In the genomic region with DNA sequence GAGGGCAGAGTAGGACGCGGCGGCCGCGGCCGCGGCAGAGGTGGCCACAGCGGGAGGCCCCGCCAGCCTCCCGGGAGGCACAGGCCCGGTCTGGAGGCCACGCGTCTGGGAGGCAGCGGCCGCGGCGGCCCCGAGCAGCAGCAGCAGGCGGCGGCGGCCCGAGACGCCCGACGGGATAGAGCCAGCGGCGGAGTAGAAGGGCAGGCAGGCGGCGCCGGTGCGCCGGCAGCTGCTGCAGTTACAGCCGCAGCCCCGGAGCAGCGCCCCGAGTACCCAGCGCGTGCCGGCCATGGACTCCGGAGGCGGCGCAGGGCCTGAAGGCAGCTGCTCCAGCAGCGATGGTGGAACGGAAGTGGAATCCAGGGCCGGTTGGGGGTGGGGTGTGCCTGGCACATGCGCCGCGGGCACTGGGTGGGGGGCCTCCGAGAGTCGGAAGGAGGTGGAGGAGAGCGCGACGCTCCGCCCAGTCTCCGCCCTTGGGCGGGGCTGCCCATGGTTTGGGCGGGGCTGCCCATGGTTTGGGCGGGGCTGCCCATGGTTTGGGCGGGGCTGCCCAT, we compare ENCODE assay signal across 8 cellular contexts. TPM values are rescaled to one million over a fixed set of nuclear protein-coding genes. Genes with fewer than 3 reads are reported as not detected.
A peak's percentile ranks its signal among the peaks of the same experiment; 100 is the strongest.
DNase-seq lines count a peak whose midpoint lies in the region; ATAC-seq and TF ChIP-seq lines count a peak whose summit lies in the region.

A gene with protein sequence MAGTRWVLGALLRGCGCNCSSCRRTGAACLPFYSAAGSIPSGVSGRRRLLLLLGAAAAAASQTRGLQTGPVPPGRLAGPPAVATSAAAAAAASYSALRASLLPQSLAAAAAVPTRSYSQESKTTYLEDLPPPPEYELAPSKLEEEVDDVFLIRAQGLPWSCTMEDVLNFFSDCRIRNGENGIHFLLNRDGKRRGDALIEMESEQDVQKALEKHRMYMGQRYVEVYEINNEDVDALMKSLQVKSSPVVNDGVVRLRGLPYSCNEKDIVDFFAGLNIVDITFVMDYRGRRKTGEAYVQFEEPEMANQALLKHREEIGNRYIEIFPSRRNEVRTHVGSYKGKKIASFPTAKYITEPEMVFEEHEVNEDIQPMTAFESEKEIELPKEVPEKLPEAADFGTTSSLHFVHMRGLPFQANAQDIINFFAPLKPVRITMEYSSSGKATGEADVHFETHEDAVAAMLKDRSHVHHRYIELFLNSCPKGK (minus strand): TSS at position 354 of the 557 bp plus-strand sequence. CDS start 63 bp downstream, at position 291.

- no peaks in the 10 kb centered on the region for H3K27me3 Mint-ChIP-seq in T-helper 1 cell treated with Interleukin-12 subunit alpha and Interleukin-12 subunit beta and Interleukin-4 antibody, amounts not matched to agents 30 μg/mL and 1 μg/mL, for 36 hours (ENCODE audit: low read depth)

- DNase-seq in GM13976 (ENCODE audit: low spot score) (peak; percentile 94), NCI-H146 (lab: John Stamatoyannopoulos, UW) (peak; percentile 95), amniotic stem cell (lab: John Stamatoyannopoulos, UW) (peak; percentile 78), left ventricle myocardium superior (peak; percentile 96), psoas muscle (peak; percentile 95 to 97)

- peak within 1 kb of the TSS; percentile 96 for H3K4me3 Mint-ChIP-seq in T-helper 1 cell treated with Interleukin-12 subunit alpha and Interleukin-12 subunit beta and Interleukin-4 antibody, amounts not matched to agents 30 μg/mL and 1 μg/mL, for 36 hours

- H3K9me3 ChIP-seq in psoas muscle: no peaks in the 10 kb centered on the region

- H3K4me1 ChIP-seq in psoas muscle (peaks cover 19% of the 10 kb centered on the region), urinary bladder (ENCODE audit: insufficient read depth) (no peaks in the 10 kb centered on the region)

- H3K9me3 Mint-ChIP-seq in T-helper 1 cell treated with Interleukin-12 subunit alpha and Interleukin-12 subunit beta and Interleukin-4 antibody, amounts not matched to agents 30 μg/mL and 1 μg/mL, for 36 hours: no peaks in the 10 kb centered on the region

- H3K36me3 ChIP-seq in psoas muscle (ENCODE audit: insufficient read depth in 1 of 2, low read depth in 1 of 2) (peaks cover 0 to 13% of the 10 kb centered on the region in 2 donors), urinary bladder (ENCODE audit: insufficient read depth) (no peaks in the 10 kb centered on the region)

- H3K27me3 ChIP-seq in psoas muscle (ENCODE audit: insufficient read depth in 3 of 3, low read length in 2 of 3): no peaks in the 10 kb centered on the region

- TF ChIP-seq CTCF in GM13976 (IDR thresholded peaks at IDR 0.05; ENCODE audit: borderline replicate concordance, control extremely low read depth, extremely low read depth, insufficient read depth, missing control alignments) (peak; percentile 42), psoas muscle (IDR thresholded peaks at IDR 0.05) (peak; percentile 21)

- ATAC-seq in HG02798 (IDR thresholded peaks at IDR 0.05; ENCODE audit: poor library complexity, unreplicated experiment) (peak; percentile 75), left ventricle myocardium superior (peak; percentile 97), psoas muscle (peak; percentile 95 to 97 (median 96))

- H3K36me3 Mint-ChIP-seq in T-helper 1 cell treated with Interleukin-12 subunit alpha and Interleukin-12 subunit beta and Interleukin-4 antibody, amounts not matched to agents 30 μg/mL and 1 μg/mL, for 36 hours (ENCODE audit: low read depth): peaks cover 17% of the 10 kb centered on the region

- peak within 1 kb of the TSS; percentile 97 for H3K27ac ChIP-seq in psoas muscle
- H3K27ac ChIP-seq in urinary bladder (ENCODE audit: low read depth): peak within 1 kb of the TSS; percentile 97

- H3K27ac Mint-ChIP-seq in T-helper 1 cell treated with Interleukin-12 subunit alpha and Interleukin-12 subunit beta and Interleukin-4 antibody, amounts not matched to agents 30 μg/mL and 1 μg/mL, for 36 hours: peak within 1 kb of the TSS; percentile 98

- intact Hi-C loops in left ventricle myocardium superior (cut with micrococcal nuclease) (no loop called here), psoas muscle (cut with DNase I) (loop anchor here (1.0 to 10.0 kb wide), 4 partner anchors 132 to 155 kb away; partner anchors contain the start of genes DCK (in 1 of the 2) and UTP3 (in 1 of the 2))

- 0 to 1% (median 0%) methylated on average over 30 to 59 of the region's 59 CpGs for WGBS in psoas muscle, 3 donors
- WGBS in urinary bladder: under 1% methylated on average over 58 of the region's 59 CpGs

- in situ Hi-C loops in GM13976 (cut with MboI; ENCODE audit: low sequenced_read_pairs, unreplicated experiment): no loop called here

- H3K4me1 Mint-ChIP-seq in T-helper 1 cell treated with Interleukin-12 subunit alpha and Interleukin-12 subunit beta and Interleukin-4 antibody, amounts not matched to agents 30 μg/mL and 1 μg/mL, for 36 hours (ENCODE audit: low read depth): peaks cover 29% of the 10 kb centered on the region

- H3K4me3 ChIP-seq in psoas muscle: peak within 1 kb of the TSS; percentile 95
- peak within 1 kb of the TSS; percentile 95 for H3K4me3 ChIP-seq in urinary bladder (ENCODE audit: low read depth, low read length)

RNA-seq across cellular contexts. Expression of the gene that starts here (rescaled TPM):
- total RNA-seq in left ventricle myocardium superior: 105 TPM
- 100 to 1,000 TPM; 114 to 144 (median 130) TPM for total RNA-seq in psoas muscle
- 100 to 1,000 TPM in 1 of 3 donors, 10 to 100 TPM in 2; 85.2 to 138 (median 96.6) TPM for polyA plus RNA-seq in psoas muscle
- 75.6 TPM for total RNA-seq in urinary bladder
- polyA plus RNA-seq in urinary bladder: 54.0 TPM

Comparison
In these comparisons a context has a peak if more than half of its experiments do, and no peak if none do; other contexts are left out.
1. Peak in every context shown above with its lines: DNase-seq, ATAC-seq, H3K4me3 ChIP-seq and H3K27ac ChIP-seq.